31 cellular contexts compared by ENCODE assay signal in the genomic region with DNA sequence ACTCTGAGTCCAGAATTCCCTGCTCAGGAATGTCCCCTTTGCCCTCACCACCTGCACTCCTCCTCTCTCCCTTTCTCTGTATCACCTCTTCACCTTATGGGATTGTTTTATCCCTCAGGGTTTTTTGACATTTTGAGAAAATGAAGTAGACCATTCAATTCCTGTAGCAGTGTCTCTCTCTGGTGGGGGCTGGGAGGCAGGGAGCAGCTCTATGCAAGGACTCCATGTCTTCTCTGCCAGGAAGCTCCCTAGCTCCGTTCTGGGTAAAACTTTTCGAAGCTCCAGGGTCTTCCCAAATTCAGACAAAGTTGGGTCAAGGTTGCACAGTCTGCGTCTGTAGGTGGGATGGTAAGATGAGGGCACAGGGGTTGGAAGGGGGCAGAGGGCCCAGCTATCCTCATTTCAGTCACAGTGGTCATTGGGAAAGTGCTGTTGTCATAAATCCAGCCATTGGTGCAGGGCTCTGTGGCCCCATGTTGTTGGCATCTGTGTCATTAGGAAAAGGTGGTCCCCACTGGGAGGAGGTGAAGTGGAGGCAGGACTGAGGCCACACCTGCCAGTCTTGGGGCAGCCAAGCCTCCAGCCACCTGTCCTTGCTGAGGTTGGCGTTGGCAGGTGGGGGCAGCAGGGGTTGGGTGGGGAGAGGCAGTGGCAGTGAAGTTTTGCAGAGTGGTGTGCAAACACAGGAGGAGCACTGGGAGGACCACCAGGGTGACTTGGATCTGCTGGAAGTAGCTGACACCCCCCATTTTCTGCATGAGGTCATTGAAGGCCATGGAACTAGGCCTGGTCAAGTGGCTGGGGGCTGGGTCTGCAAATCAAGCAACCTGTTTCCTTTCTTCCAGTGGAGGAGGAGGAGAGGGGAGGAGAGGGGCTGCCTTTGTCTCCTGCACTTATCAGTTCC. TPM values are rescaled to one million over a fixed set of nuclear protein-coding genes. Genes with fewer than 3 reads are reported as not detected.
DNase-seq lines count a peak whose midpoint lies in the region; ATAC-seq lines count a peak whose summit lies in the region.
"Had no signal": no experiment of that assay in that cellular context is flagged by ENCODE, and none has a peak within 500 bp of the region (broad histone marks: within the 10 kb centered on the region; RNA-seq: fewer than 3 reads in every experiment).

No MANE protein-coding gene starts in this region.

- no peak overlapping the region for H3K27ac ChIP-seq in Karpas-422 (ENCODE audit: low read length)
- peak overlapping the region; percentile 53 for H3K27ac ChIP-seq in rectal smooth muscle tissue (ENCODE audit: low read depth, low read length)
- H3K27ac ChIP-seq: body of pancreas, neutrophil had no signal

- no peaks in the 10 kb centered on the region for H4K20me1 ChIP-seq in Karpas-422 (ENCODE audit: insufficient read depth, low read depth, low read length)

- intact Hi-C loops in left colon (cut with DNase I, micrococcal nuclease) = no loop called here

- no peaks in the 10 kb centered on the region for H3K4me1 Mint-ChIP-seq in central memory CD8-positive, alpha-beta T cell
- H3K4me1 Mint-ChIP-seq in activated CD4-positive, alpha-beta memory T cell treated with anti-CD3 and anti-CD28 coated beads, Interleukin-2, amount 10 ng/mL, durations not matched to agents 7 days and 5 days = no peaks in the 10 kb centered on the region
- H3K4me1 Mint-ChIP-seq: activated B cell treated with CpG ODN at 0.5 μM for 24 hours, immature natural killer cell had no signal

- H3K9ac ChIP-seq in Karpas-422 (ENCODE audit: low read length) (no peak overlapping the region), rectal smooth muscle tissue (ENCODE audit: low read length) (no peak overlapping the region)

- no peaks in the 10 kb centered on the region for H3K79me2 ChIP-seq in Karpas-422 (ENCODE audit: low read length)

- no peaks in the 10 kb centered on the region for H3K9me3 Mint-ChIP-seq in central memory CD8-positive, alpha-beta T cell
- H3K9me3 Mint-ChIP-seq in activated CD4-positive, alpha-beta memory T cell treated with anti-CD3 and anti-CD28 coated beads, Interleukin-2, amount 10 ng/mL, durations not matched to agents 7 days and 5 days = no peaks in the 10 kb centered on the region
- H3K9me3 Mint-ChIP-seq: activated B cell treated with CpG ODN at 0.5 μM for 24 hours; activated T-cell treated with anti-CD3 and anti-CD28 coated beads, Interleukin-2, amount 50 U/mL, for 72 hours; immature natural killer cell had no signal

- H3K27me3 ChIP-seq in Karpas-422 (ENCODE audit: low read length) (0 out of 2 replicates have a peak, but pooled peaks cover 3% of the 10 kb centered on the region), rectal smooth muscle tissue (ENCODE audit: control insufficient read depth, insufficient read depth, low read length) (no peaks in the 10 kb centered on the region)
- H3K27me3 ChIP-seq: BE2C, body of pancreas, Peyer's patch, upper lobe of right lung had no signal

- no peaks in the 10 kb centered on the region for H3K36me3 ChIP-seq in Karpas-422 (ENCODE audit: insufficient read depth, low read length)
- no peaks in the 10 kb centered on the region for H3K36me3 ChIP-seq in rectal smooth muscle tissue (ENCODE audit: control insufficient read depth, insufficient read depth, low read length)
- H3K36me3 ChIP-seq: BE2C, neutrophil, Peyer's patch, spleen, upper lobe of right lung had no signal

- ATAC-seq in central memory CD8-positive, alpha-beta T cell (replicated peaks; ENCODE audit: extremely low read depth, poor library complexity, severe bottlenecking) = no peak
- ATAC-seq in HG02840 (IDR thresholded peaks at IDR 0.05; ENCODE audit: low FRiP score, unreplicated experiment) (no peak), left colon (no peak)
- ATAC-seq: activated T-cell treated with anti-CD3 and anti-CD28 coated beads, Interleukin-2, amount 50 U/mL, for 72 hours; body of pancreas; K562; upper lobe of right lung had no signal

- peaks cover 52% of the 10 kb centered on the region for H3K27me3 Mint-ChIP-seq in central memory CD8-positive, alpha-beta T cell
- H3K27me3 Mint-ChIP-seq in activated CD4-positive, alpha-beta memory T cell treated with anti-CD3 and anti-CD28 coated beads, Interleukin-2, amount 10 ng/mL, durations not matched to agents 7 days and 5 days = peaks cover 13% of the 10 kb centered on the region

- no peaks in the 10 kb centered on the region for H3K4me1 ChIP-seq in Karpas-422 (ENCODE audit: low read length)
- H3K4me1 ChIP-seq in rectal smooth muscle tissue (ENCODE audit: control insufficient read depth, insufficient read depth, low read length) = peaks cover 12% of the 10 kb centered on the region
- H3K4me1 ChIP-seq: BE2C had no signal

- H3K36me3 Mint-ChIP-seq in central memory CD8-positive, alpha-beta T cell (ENCODE audit: insufficient read depth) = peaks cover 2% of the 10 kb centered on the region
- no peaks in the 10 kb centered on the region for H3K36me3 Mint-ChIP-seq in activated CD4-positive, alpha-beta memory T cell treated with anti-CD3 and anti-CD28 coated beads, Interleukin-2, amount 10 ng/mL, durations not matched to agents 7 days and 5 days (ENCODE audit: low read depth)
- H3K36me3 Mint-ChIP-seq: immature natural killer cell had no signal

- peak overlapping the region; percentile 13 for H3K27ac Mint-ChIP-seq in central memory CD8-positive, alpha-beta T cell (ENCODE audit: low read depth)
- H3K27ac Mint-ChIP-seq in activated CD4-positive, alpha-beta memory T cell treated with anti-CD3 and anti-CD28 coated beads, Interleukin-2, amount 10 ng/mL, durations not matched to agents 7 days and 5 days = no peak overlapping the region
- H3K27ac Mint-ChIP-seq: activated B cell treated with CpG ODN at 0.5 μM for 24 hours; activated T-cell treated with anti-CD3 and anti-CD28 coated beads, Interleukin-2, amount 50 U/mL, for 72 hours; immature natural killer cell had no signal

- no peak overlapping the region for H3K4me2 ChIP-seq in Karpas-422 (ENCODE audit: low read depth, low read length, poor library complexity, severe bottlenecking)

- H3K9me3 ChIP-seq in Karpas-422 (ENCODE audit: low read length) = no peaks in the 10 kb centered on the region
- H3K9me3 ChIP-seq: BE2C, body of pancreas, mucosa of descending colon, neutrophil, Peyer's patch, spleen, upper lobe of right lung had no signal

- H3K9me2 ChIP-seq in Karpas-422 (replicated peaks; ENCODE audit: insufficient read depth, low read length) = no peaks in the 10 kb centered on the region

- no peak overlapping the region for H2AFZ ChIP-seq in Karpas-422 (ENCODE audit: low read length)

- POLR2A ChIA-PET in activated CD4-positive, alpha-beta memory T cell treated with anti-CD3 and anti-CD28 coated beads, Interleukin-2, amount 10 ng/mL, durations not matched to agents 7 days and 5 days (lab: Charles Lee) = no interaction called here

- no peak overlapping the region for H3K4me3 Mint-ChIP-seq in central memory CD8-positive, alpha-beta T cell
- no peak overlapping the region for H3K4me3 Mint-ChIP-seq in activated CD4-positive, alpha-beta memory T cell treated with anti-CD3 and anti-CD28 coated beads, Interleukin-2, amount 10 ng/mL, durations not matched to agents 7 days and 5 days
- H3K4me3 Mint-ChIP-seq: activated B cell treated with CpG ODN at 0.5 μM for 24 hours; activated T-cell treated with anti-CD3 and anti-CD28 coated beads, Interleukin-2, amount 50 U/mL, for 72 hours; immature natural killer cell had no signal

- CTCF ChIA-PET in activated CD4-positive, alpha-beta memory T cell treated with anti-CD3 and anti-CD28 coated beads, Interleukin-2, amount 10 ng/mL, durations not matched to agents 7 days and 5 days (lab: Charles Lee) = no interaction called here

- peak; percentile 31 for DNase-seq in Karpas-422
- no peak for DNase-seq in central memory CD8-positive, alpha-beta T cell (ENCODE audit: low spot score in 2 of 2)
- peak; percentile 49 for DNase-seq in mesenteric fat pad (ENCODE audit: low spot score)
- no peak for DNase-seq in NAMALWA (ENCODE audit: low spot score)
- DNase-seq in left colon = no peak
- DNase-seq in activated CD4-positive, alpha-beta memory T cell treated with anti-CD3 and anti-CD28 coated beads, Interleukin-2, amount 10 ng/mL, durations not matched to agents 7 days and 5 days = no peak
- DNase-seq: ACHN; activated B cell treated with CpG ODN at 0.5 μM for 24 hours; activated naive CD4-positive, alpha-beta T cell treated with Interleukin-2 at 50 U/mL for 16 hours; activated T-cell treated with anti-CD3 and anti-CD28 coated beads, Interleukin-2, amount 50 U/mL, for 72 hours; BE2C; COR-L47; hypothalamus; immature natural killer cell; left ventricle myocardium superior; MM.1S; NCI-H2081 treated with DMSO at 0.1 percent for 48 hours; SIG-M5; spleen; stimulated activated CD4-positive, alpha-beta T cell treated with anti-CD3 and anti-CD28 coated beads, Interleukin-2, amount 100 ng/mL, for 48 hours; upper lobe of right lung had no signal

- no peak overlapping the region for H3K4me3 ChIP-seq in Karpas-422 (ENCODE audit: low read length)
- H3K4me3 ChIP-seq in rectal smooth muscle tissue (ENCODE audit: low read length) = no peak overlapping the region
- H3K4me3 ChIP-seq: body of pancreas, K562, mucosa of descending colon, Peyer's patch, spleen, upper lobe of right lung had no signal

RNA-seq across cellular contexts. Expression of a gene that starts 25.4 kb away (rescaled TPM):
- not detected in 2 replicates for total RNA-seq in Karpas-422 (2014; rRNA removed; shearing (Covaris generic); ENCODE audit: low replicate concordance)
- not detected for total RNA-seq in mesenteric fat pad
- not detected for total RNA-seq in left colon
- total RNA-seq in activated CD4-positive, alpha-beta memory T cell treated with anti-CD3 and anti-CD28 coated beads, Interleukin-2, amount 10 ng/mL, durations not matched to agents 7 days and 5 days = not detected
- total RNA-seq: activated B cell treated with CpG ODN at 0.5 μM for 24 hours; activated T-cell treated with anti-CD3 and anti-CD28 coated beads, Interleukin-2, amount 50 U/mL, for 72 hours; body of pancreas; fibroblast of lung; K562; left ventricle myocardium superior; mucosa of descending colon; Peyer's patch; pulmonary artery endothelial cell; spleen; subcutaneous adipose tissue; upper lobe of right lung had no signal

RNA-seq across cellular contexts. Expression of a gene that starts 38.2 kb away (rescaled TPM):
- total RNA-seq in Karpas-422 (2014; rRNA removed; shearing (Covaris generic); ENCODE audit: low replicate concordance) = not detected in 2 replicates
- not detected for total RNA-seq in mesenteric fat pad
- total RNA-seq in left colon = under 1 TPM; 0.84 to 0.98 TPM
- total RNA-seq in activated CD4-positive, alpha-beta memory T cell treated with anti-CD3 and anti-CD28 coated beads, Interleukin-2, amount 10 ng/mL, durations not matched to agents 7 days and 5 days = not detected
- total RNA-seq: activated B cell treated with CpG ODN at 0.5 μM for 24 hours; activated T-cell treated with anti-CD3 and anti-CD28 coated beads, Interleukin-2, amount 50 U/mL, for 72 hours; body of pancreas; fibroblast of lung; K562; pulmonary artery endothelial cell; spleen; subcutaneous adipose tissue had no signal

RNA-seq across cellular contexts. Expression of a gene that starts 56.3 kb away (rescaled TPM):
- total RNA-seq in Karpas-422 (2014; rRNA removed; shearing (Covaris generic); ENCODE audit: low replicate concordance) = not detected in 2 replicates
- total RNA-seq in mesenteric fat pad (not detected), left colon (not detected)
- not detected for total RNA-seq in activated CD4-positive, alpha-beta memory T cell treated with anti-CD3 and anti-CD28 coated beads, Interleukin-2, amount 10 ng/mL, durations not matched to agents 7 days and 5 days
- total RNA-seq: activated B cell treated with CpG ODN at 0.5 μM for 24 hours; activated T-cell treated with anti-CD3 and anti-CD28 coated beads, Interleukin-2, amount 50 U/mL, for 72 hours; body of pancreas; fibroblast of lung; K562; left ventricle myocardium superior; mucosa of descending colon; Peyer's patch; pulmonary artery endothelial cell; spleen; subcutaneous adipose tissue; upper lobe of right lung had no signal

Comparison
In these comparisons a context has a peak if more than half of its experiments do, and no peak if none do; other contexts are left out.
1. DNase-seq: peak in Karpas-422 (single experiment) and mesenteric fat pad (single experiment); none in central memory CD8-positive, alpha-beta T cell (0 of 2), NAMALWA (single experiment), left colon (0 of 2) and activated CD4-positive, alpha-beta memory T cell treated with anti-CD3 and anti-CD28 coated beads, Interleukin-2, amount 10 ng/mL, durations not matched to agents 7 days and 5 days (single experiment).